ENCODE assay signal across 13 cellular contexts in genomic region chr13:98475521-98475920, GRCh38.
DNase-seq lines count a peak whose midpoint lies in the region; ATAC-seq and TF ChIP-seq lines count a peak whose summit lies in the region.
"Had no signal": no experiment of that assay in that cellular context is flagged by ENCODE, and none has a peak within 500 bp of the region (broad histone marks: within the 10 kb centered on the region; RNA-seq: fewer than 3 reads in every experiment).

No MANE protein-coding gene starts in this region.

- peak; percentile 79 for DNase-seq in CMK (ENCODE audit: low read depth)
- peak; percentile 40 for DNase-seq in dermis blood vessel endothelial cell
- peak; percentile 74 for DNase-seq in nephron progenitor cell
- DNase-seq in NK-92 treated with Interleukin-12 subunit alpha and Interleukin-12 subunit beta, amount 100 ng/mL, for 24 hours (lab: John Stamatoyannopoulos, UW): no peak
- DNase-seq in COLO668 (lab: John Stamatoyannopoulos, UW; ENCODE audit: unreplicated experiment): no peak
- no peak for DNase-seq in NCI-H774 (lab: John Stamatoyannopoulos, UW)
- DNase-seq: NCI-H1694 had no signal

- TF ChIP-seq CTCF in nephron progenitor cell (IDR thresholded peaks at IDR 0.05): no peak

- H3K9me3 Mint-ChIP-seq in nephron progenitor cell: no peaks in the 10 kb centered on the region
- H3K9me3 Mint-ChIP-seq: central memory CD8-positive, alpha-beta T cell; nephron had no signal

- peaks cover 45% of the 10 kb centered on the region for H3K36me3 ChIP-seq in KOPT-K1 (ENCODE audit: insufficient read depth, low read length)

- peak overlapping the region; percentile 64 for H3K27ac Mint-ChIP-seq in nephron progenitor cell

- peak overlapping the region; percentile 35 for H3K27ac ChIP-seq in KOPT-K1 (ENCODE audit: low read depth, low read length, poor library complexity, severe bottlenecking)
- H3K27ac ChIP-seq: HL-60 had no signal

- H3K36me3 Mint-ChIP-seq in nephron progenitor cell (ENCODE audit: low read depth): peaks cover 38% of the 10 kb centered on the region

- ATAC-seq in GM21786 (IDR thresholded peaks at IDR 0.05; ENCODE audit: unreplicated experiment): no peak

- peak overlapping the region; percentile 45 for H3K4me3 Mint-ChIP-seq in nephron progenitor cell

- H3K4me1 Mint-ChIP-seq in nephron progenitor cell: peaks cover 80% of the 10 kb centered on the region

- no peaks in the 10 kb centered on the region for H3K27me3 Mint-ChIP-seq in nephron progenitor cell (ENCODE audit: low read depth, poor library complexity)
- H3K27me3 Mint-ChIP-seq: central memory CD8-positive, alpha-beta T cell had no signal

- no peaks in the 10 kb centered on the region for H3K9me3 ChIP-seq in KOPT-K1 (ENCODE audit: insufficient read depth, low read length, poor library complexity, severe bottlenecking)
- H3K9me3 ChIP-seq: HAP-1 had no signal

Comparison
In these comparisons a context has a peak if more than half of its experiments do, and no peak if none do; other contexts are left out.
1. DNase-seq: peak in CMK (single experiment), dermis blood vessel endothelial cell (single experiment) and nephron progenitor cell (single experiment); none in NK-92 treated with Interleukin-12 subunit alpha and Interleukin-12 subunit beta, amount 100 ng/mL, for 24 hours (single experiment), COLO668 (single experiment) and NCI-H774 (single experiment).